ENCODE assay signal across 21 cellular contexts in genomic region chr13:112929778-112930055, GRCh38.
"Had no signal": no experiment of that assay in that cellular context is flagged by ENCODE, and none has a peak within 500 bp of the region (broad histone marks: within the 10 kb centered on the region; RNA-seq: fewer than 3 reads in every experiment).

No MANE protein-coding gene starts in this region.

- DNase-seq: activated CD4-positive, alpha-beta memory T cell treated with anti-CD3 and anti-CD28 coated beads, Interleukin-2, amount 10 ng/mL, durations not matched to agents 7 days and 5 days; activated CD4-positive, alpha-beta T cell treated with anti-CD3 and anti-CD28 coated beads, Interleukin-2, amount 10 ng/mL, durations not matched to agents 24 days and 14 days; activated CD4-positive, CD25-positive, alpha-beta regulatory T cell treated with anti-CD3 and anti-CD28 coated beads, Interleukin-2, amount 50 U/mL, for 72 hours; activated naive CD8-positive, alpha-beta T cell treated with anti-CD3 and anti-CD28 coated beads, Interleukin-2, amount 50 U/mL, for 24 hours; activated T-cell treated with anti-CD3 and anti-CD28 coated beads, Interleukin-2, amount 50 U/mL, for 48 hours; amygdala; central memory CD4-positive, alpha-beta T cell; effector CD4-positive, alpha-beta T cell; esophagus squamous epithelium; midbrain; natural killer cell; posterior cingulate gyrus; stimulated activated CD4-positive, alpha-beta T cell treated with anti-CD3 and anti-CD28 coated beads, Interleukin-2, amount 100 ng/mL, for 48 hours; stimulated activated naive CD8-positive, alpha-beta T cell treated with anti-CD3 and anti-CD28 coated beads, Interleukin-15, Interleukin-2, amounts not matched to agents 100 U/mL and 50 U/mL, for 24 hours; testis; transverse colon had no signal

- H3K9me3 Mint-ChIP-seq: activated CD4-positive, alpha-beta memory T cell treated with anti-CD3 and anti-CD28 coated beads, Interleukin-2, amount 10 ng/mL, durations not matched to agents 7 days and 5 days; activated CD4-positive, alpha-beta T cell treated with anti-CD3 and anti-CD28 coated beads, Interleukin-2, amount 10 ng/mL, durations not matched to agents 24 days and 14 days; activated naive CD4-positive, alpha-beta T cell treated with anti-CD3 and anti-CD28 coated beads, Interleukin-2, amount 50 U/mL, for 24 hours; activated naive CD8-positive, alpha-beta T cell treated with anti-CD3 and anti-CD28 coated beads, Interleukin-2, amount 50 U/mL, for 24 hours; activated T-helper 2 cell treated with anti-CD3 and anti-CD28 coated beads, Interferon-gamma antibody, Interleukin-2, Interleukin-4, amounts not matched to agents 10 μg/mL and 5 μg/mL and 100 μg/mL, durations not matched to agents 14 hours and 24 hours and 36 hours; natural killer cell had no signal

- H3K4me3 Mint-ChIP-seq: activated CD4-positive, alpha-beta memory T cell treated with anti-CD3 and anti-CD28 coated beads, Interleukin-2, amount 10 ng/mL, durations not matched to agents 7 days and 5 days; activated CD4-positive, alpha-beta T cell treated with anti-CD3 and anti-CD28 coated beads, Interleukin-2, amount 10 ng/mL, durations not matched to agents 24 days and 14 days; activated naive CD4-positive, alpha-beta T cell treated with anti-CD3 and anti-CD28 coated beads, Interleukin-2, amount 50 U/mL, for 24 hours; activated naive CD8-positive, alpha-beta T cell treated with anti-CD3 and anti-CD28 coated beads, Interleukin-2, amount 50 U/mL, for 24 hours; memory B cell; natural killer cell had no signal

- H3K27ac Mint-ChIP-seq: activated CD4-positive, alpha-beta memory T cell treated with anti-CD3 and anti-CD28 coated beads, Interleukin-2, amount 10 ng/mL, durations not matched to agents 7 days and 5 days; activated CD4-positive, alpha-beta T cell treated with anti-CD3 and anti-CD28 coated beads, Interleukin-2, amount 10 ng/mL, durations not matched to agents 24 days and 14 days; activated naive CD4-positive, alpha-beta T cell treated with anti-CD3 and anti-CD28 coated beads, Interleukin-2, amount 50 U/mL, for 24 hours; activated naive CD8-positive, alpha-beta T cell treated with anti-CD3 and anti-CD28 coated beads, Interleukin-2, amount 50 U/mL, for 24 hours; activated T-helper 2 cell treated with anti-CD3 and anti-CD28 coated beads, Interferon-gamma antibody, Interleukin-2, Interleukin-4, amounts not matched to agents 10 μg/mL and 5 μg/mL and 100 μg/mL, durations not matched to agents 14 hours and 24 hours and 36 hours; memory B cell; natural killer cell had no signal

- H3K36me3 ChIP-seq: breast epithelium, esophagus squamous epithelium, transverse colon had no signal

- H3K27ac ChIP-seq: breast epithelium, epithelial cell of prostate, esophagus squamous epithelium, testis had no signal

- H3K36me3 Mint-ChIP-seq: activated naive CD4-positive, alpha-beta T cell treated with anti-CD3 and anti-CD28 coated beads, Interleukin-2, amount 50 U/mL, for 24 hours had no signal

- H3K4me1 ChIP-seq: breast epithelium had no signal

- H3K4me3 ChIP-seq: breast epithelium, testis, transverse colon had no signal

- H3K9me3 ChIP-seq: breast epithelium, esophagus squamous epithelium, testis, transverse colon had no signal

- H3K27me3 ChIP-seq: breast epithelium, testis had no signal

- ATAC-seq: activated naive CD8-positive, alpha-beta T cell treated with anti-CD3 and anti-CD28 coated beads, Interleukin-2, amount 50 U/mL, for 24 hours; natural killer cell; stimulated activated naive CD8-positive, alpha-beta T cell treated with anti-CD3 and anti-CD28 coated beads, Interleukin-15, Interleukin-2, amounts not matched to agents 100 U/mL and 50 U/mL, for 24 hours had no signal
